ENCODE assay signal across 8 cellular contexts in genomic region chr9:33452828-33453271, GRCh38. TPM values are rescaled to one million over a fixed set of nuclear protein-coding genes. Genes with fewer than 3 reads are reported as not detected.
DNase-seq lines count a peak whose midpoint lies in the region; ATAC-seq and TF ChIP-seq lines count a peak whose summit lies in the region.

No MANE protein-coding gene starts in this region.

- no peak overlapping the region for H3K4me3 ChIP-seq in KMS-11 (IDR thresholded peaks at IDR 0.05; ENCODE audit: insufficient read depth, low read depth, low read length)

- H3K36me3 Mint-ChIP-seq in T-helper 17 cell (ENCODE audit: low read depth) (no peaks in the 10 kb centered on the region), MCF 10A (ENCODE audit: insufficient read depth, unreplicated experiment) (peaks cover 6% of the 10 kb centered on the region)
- no peaks in the 10 kb centered on the region for H3K36me3 Mint-ChIP-seq in stimulated activated effector memory CD8-positive, alpha-beta T cell treated with anti-CD3 and anti-CD28 coated beads, Interleukin-12 subunit alpha, Interleukin-12 subunit beta, amount 100 ng/mL, for 72 hours

- no TSS peak for BruUV-seq in MCF 10A (replicated peaks; lab: Mats Ljungman, UMichigan)

- POLR2A ChIA-PET in MCF 10A (lab: Yijun Ruan, JAX): interaction anchor here (0.7 to 1.9 kb wide), 4 partner anchors 9 to 45 kb away, joined by 3 to 6 read pairs (median 4); partner anchors contain the start of gene NOL6

- intact Hi-C loops in MCF 10A (cut with micrococcal nuclease) (loop anchor here (1.0 to 2.0 kb wide), 2 partner anchors 50 to 166 kb away; no protein-coding TSS in a partner anchor), left colon (cut with DNase I, micrococcal nuclease) (no loop called here)

- H3K4me1 Mint-ChIP-seq in T-helper 17 cell: peaks cover 55% of the 10 kb centered on the region
- H3K4me1 Mint-ChIP-seq in MCF 10A (ENCODE audit: insufficient read depth, unreplicated experiment): peaks cover 13% of the 10 kb centered on the region
- peaks cover 70% of the 10 kb centered on the region for H3K4me1 Mint-ChIP-seq in stimulated activated effector memory CD8-positive, alpha-beta T cell treated with anti-CD3 and anti-CD28 coated beads, Interleukin-12 subunit alpha, Interleukin-12 subunit beta, amount 100 ng/mL, for 72 hours

- H3K27ac ChIP-seq in KMS-11: peak overlapping the region; percentile 57; the same call in 1 of the 2 replicates

- H3K27me3 ChIP-seq in KMS-11 (ENCODE audit: insufficient read depth, low read depth): no peaks in the 10 kb centered on the region

- H3K27ac Mint-ChIP-seq in T-helper 17 cell: peak overlapping the region; percentile 98
- no peak overlapping the region for H3K27ac Mint-ChIP-seq in MCF 10A (ENCODE audit: low read depth, unreplicated experiment)
- H3K27ac Mint-ChIP-seq in stimulated activated effector memory CD8-positive, alpha-beta T cell treated with anti-CD3 and anti-CD28 coated beads, Interleukin-12 subunit alpha, Interleukin-12 subunit beta, amount 100 ng/mL, for 72 hours: peak overlapping the region; percentile 93

- TF ChIP-seq CTCF in KMS-11 (conservative IDR thresholded peaks at IDR 0.05; ENCODE audit: low read depth, low read length) (peak; percentile 86), MCF 10A (IDR thresholded peaks at IDR 0.05; ENCODE audit: unreplicated experiment) (peak; percentile 66)

- H3K4me3 Mint-ChIP-seq in T-helper 17 cell (peak overlapping the region; percentile 71), MCF 10A (ENCODE audit: unreplicated experiment) (no peak overlapping the region)
- H3K4me3 Mint-ChIP-seq in stimulated activated effector memory CD8-positive, alpha-beta T cell treated with anti-CD3 and anti-CD28 coated beads, Interleukin-12 subunit alpha, Interleukin-12 subunit beta, amount 100 ng/mL, for 72 hours: peak overlapping the region; percentile 61

- H3K9me3 Mint-ChIP-seq in MCF 10A (ENCODE audit: unreplicated experiment): no peaks in the 10 kb centered on the region
- H3K9me3 Mint-ChIP-seq in stimulated activated effector memory CD8-positive, alpha-beta T cell treated with anti-CD3 and anti-CD28 coated beads, Interleukin-12 subunit alpha, Interleukin-12 subunit beta, amount 100 ng/mL, for 72 hours: no peaks in the 10 kb centered on the region

- ATAC-seq in T-helper 17 cell (peak; percentile 66), left colon (peak; percentile 72), HG03097 (IDR thresholded peaks at IDR 0.05; ENCODE audit: low FRiP score, unreplicated experiment) (no peak)
- ATAC-seq in stimulated activated effector memory CD8-positive, alpha-beta T cell treated with anti-CD3 and anti-CD28 coated beads, Interleukin-12 subunit alpha, Interleukin-12 subunit beta, amount 100 ng/mL, for 72 hours: peak; percentile 91

- CTCF ChIA-PET in MCF 10A (lab: Yijun Ruan, JAX): interaction anchor here (0.5 to 6.4 kb wide), 28 partner anchors 8 to 458 kb away, joined by 3 to 91 read pairs (median 5); partner anchors contain the start of genes AQP7 and NOL6

- H3K79me2 ChIP-seq in KMS-11 (ENCODE audit: insufficient read depth, low read depth): no peaks in the 10 kb centered on the region

- H3K4me1 ChIP-seq in KMS-11 (ENCODE audit: low read depth, poor library complexity, severe bottlenecking): peaks cover 52% of the 10 kb centered on the region

- DNase-seq in NCI-H526 (lab: John Stamatoyannopoulos, UW): peak; percentile 4 to 58
- no peak for DNase-seq in NCI-H526 treated with DMSO at 0.1 percent for 48 hours (lab: John Stamatoyannopoulos, UW)
- DNase-seq in T-helper 17 cell: peak in 2 of 3 donors; percentile 33 to 35
- peak; percentile 96 for DNase-seq in MCF 10A (ENCODE audit: unreplicated experiment)
- DNase-seq in left colon: peak; percentile 41 to 57
- DNase-seq in stimulated activated effector memory CD8-positive, alpha-beta T cell treated with anti-CD3 and anti-CD28 coated beads, Interleukin-12 subunit alpha, Interleukin-12 subunit beta, amount 100 ng/mL, for 72 hours (ENCODE audit: low spot score in 2 of 2): peak; percentile 47 to 78

- H3K9ac ChIP-seq in KMS-11: no peak overlapping the region

- H3K27me3 Mint-ChIP-seq in T-helper 17 cell: no peaks in the 10 kb centered on the region
- H3K27me3 Mint-ChIP-seq in MCF 10A (ENCODE audit: insufficient read depth, unreplicated experiment): no peaks in the 10 kb centered on the region

- H3K9me3 ChIP-seq in T-helper 17 cell (ENCODE audit: control insufficient read depth, low read length, poor library complexity, severe bottlenecking): no peaks in the 10 kb centered on the region

- no peaks in the 10 kb centered on the region for H4K20me1 ChIP-seq in KMS-11 (ENCODE audit: insufficient read depth)

- peak overlapping the region; percentile 60; the same call in 1 of the 2 replicates for H3K4me2 ChIP-seq in KMS-11

- H2AFZ ChIP-seq in KMS-11 (ENCODE audit: low read depth): peak overlapping the region; percentile 15; the same call in 1 of the 2 replicates

- no peaks in the 10 kb centered on the region for H3K36me3 ChIP-seq in KMS-11 (ENCODE audit: insufficient read depth)

RNA-seq across cellular contexts. Expression of gene AQP3, which starts 5.5 kb away (rescaled TPM):
- 100 to 1,000 TPM; 206 to 225 TPM for total RNA-seq in T-helper 17 cell
- total RNA-seq in MCF 10A (2022): 0.83 and 0.89 TPM in 2 replicates
- 1 to 10 TPM; 6.8 to 8.4 TPM for total RNA-seq in left colon

RNA-seq across cellular contexts. Expression of gene NOL6, which starts 20.9 kb away (rescaled TPM):
- total RNA-seq in T-helper 17 cell (10 to 100 TPM; 32.4 to 34.6 TPM), MCF 10A (2022) (37.2 and 48.6 TPM in 2 replicates), left colon (10 to 100 TPM; 14.4 to 20.3 TPM)

RNA-seq across cellular contexts. Expression of gene AQP7, which starts 50.5 kb away (rescaled TPM):
- total RNA-seq in T-helper 17 cell (1 to 10 TPM in 1 of 2 donors, under 1 TPM in 1; 0.31 to 1.2 TPM), MCF 10A (2022) (not detected in 2 replicates), left colon (10 to 100 TPM in 1 of 2 donors, 1 to 10 TPM in 1; 8.3 to 21.0 TPM)

Comparison
In these comparisons a context has a peak if more than half of its experiments do, and no peak if none do; other contexts are left out.
1. RNA of gene AQP3, which starts 5.5 kb away (total RNA-seq): 206 to 225 TPM in T-helper 17 cell; 6.8 to 8.4 TPM in left colon and 0.83 to 0.89 TPM in MCF 10A; every median in the first group is over 10 times any median in the second.